ENCODE assay signal across 22 cellular contexts in the genomic region with DNA sequence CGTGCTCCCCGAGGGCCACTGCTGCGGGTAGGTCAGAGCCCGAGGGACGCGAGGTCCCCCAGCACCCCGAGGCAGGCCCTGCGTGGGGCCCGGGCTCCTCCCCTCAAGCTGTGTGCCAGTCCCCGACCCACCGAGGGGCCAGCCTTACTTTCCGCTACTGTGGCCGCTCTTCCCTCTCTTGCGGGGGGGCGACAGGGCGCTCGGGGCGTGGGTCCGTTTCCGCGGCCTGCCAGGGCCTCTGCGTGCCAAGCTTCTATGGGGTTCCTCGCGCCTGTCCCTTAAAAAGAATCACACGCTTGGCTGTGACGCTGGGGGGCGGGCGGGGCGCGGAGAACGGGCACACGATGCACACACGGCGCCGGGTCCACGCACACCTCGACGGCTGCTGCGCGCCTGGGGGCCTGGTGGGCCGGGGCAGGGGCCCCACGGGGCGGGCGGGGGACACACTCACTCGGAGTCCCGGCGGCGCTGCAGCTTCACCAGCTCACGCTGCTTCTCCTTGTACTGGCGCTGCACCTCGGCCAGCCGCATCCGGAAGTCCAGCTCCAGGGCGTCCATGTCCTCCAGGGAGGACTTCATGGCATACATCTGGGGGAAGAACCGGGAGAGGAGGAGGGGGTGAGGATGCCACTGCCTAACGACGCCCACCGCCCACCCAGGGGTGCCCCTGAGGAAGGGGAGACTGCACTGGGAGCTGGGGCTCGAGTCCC.
DNase-seq lines count a peak whose midpoint lies in the region; ATAC-seq, FAIRE-seq and TF ChIP-seq lines count a peak whose summit lies in the region.
"Had no signal": no experiment of that assay in that cellular context is flagged by ENCODE, and none has a peak within 500 bp of the region (broad histone marks: within the 10 kb centered on the region; RNA-seq: fewer than 3 reads in every experiment).

No MANE protein-coding gene starts in this region.

- in situ Hi-C loops in HepG2 (cut with HindIII; ENCODE audit: extremely low pct_ligation_motif_present, low pct_unique_long_range_greater_than_20kb), result no loop called here

- no peak for DNase-seq in stimulated activated naive CD8-positive, alpha-beta T cell treated with anti-CD3 and anti-CD28 coated beads, Interleukin-15, amount 100 ng/mL, for 72 hours
- no peak for DNase-seq in stimulated activated naive CD8-positive, alpha-beta T cell treated with anti-CD3 and anti-CD28 coated beads, Interleukin-15, Interleukin-2, amounts not matched to agents 100 U/mL and 50 U/mL, for 24 hours
- DNase-seq in endodermal cell, result peak; percentile 37
- no peak for DNase-seq in HepG2 (ENCODE audit: low spot score)
- DNase-seq in sigmoid colon, result no peak
- no peak for DNase-seq in effector CD8-positive, alpha-beta T cell (lab: John Stamatoyannopoulos, UW)
- no peak for DNase-seq in AG08396 (ENCODE audit: low spot score)
- DNase-seq in HuH-7.5 (ENCODE audit: low spot score), result no peak
- DNase-seq: BE2C; Caco-2; CD4-positive, alpha-beta T cell; DMS153; DMS79; GDM1; HFFc6; IMR-90 had no signal

- H3K9me3 ChIP-seq in endodermal cell (ENCODE audit: control insufficient read depth, low read length) (no peaks in the 10 kb centered on the region), HepG2 (ENCODE audit: low read length) (no peaks in the 10 kb centered on the region), sigmoid colon (no peaks in the 10 kb centered on the region)
- H3K9me3 ChIP-seq: BE2C, Caco-2 had no signal

- no peak overlapping the region for H3K9ac ChIP-seq in endodermal cell (ENCODE audit: extremely low read depth, low read length, poor library complexity, severe bottlenecking)
- H3K9ac ChIP-seq in HepG2 (ENCODE audit: insufficient read depth, low read depth, low read length), result no peak overlapping the region

- H3K4me3 ChIP-seq in endodermal cell (ENCODE audit: low read length) (no peak overlapping the region), HepG2 (replicated peaks in 1 of 3; ENCODE audit: insufficient read depth in 1 of 3, low read depth in 2 of 3, low read length in 3 of 3) (no peak overlapping the region), sigmoid colon (no peak overlapping the region)
- H3K4me3 ChIP-seq: GM23338, K562 had no signal

- TF ChIP-seq POLR2A in HepG2 (IDR thresholded peaks at IDR 0.05; ENCODE audit: insufficient read depth in 1 of 2, low read depth in 2 of 2, low read length in 2 of 2) (no peak), sigmoid colon (IDR thresholded peaks at IDR 0.05) (no peak)

- no peak for TF ChIP-seq RAD21 in HepG2 (CRISPR knock-in tag; IDR thresholded peaks at IDR 0.05)

- CTCF ChIA-PET in HepG2 (lab: Yijun Ruan, JAX; ENCODE audit: low intra/inter-chr PET ratio, low total read pairs), result no interaction called here

- intact Hi-C loops in HepG2 (cut with micrococcal nuclease; ENCODE audit: unreplicated experiment) (no loop called here), sigmoid colon (cut with DNase I) (no loop called here)

- TF ChIP-seq EP300 in HepG2 (IDR thresholded peaks at IDR 0.05; ENCODE audit: low read depth in 2 of 2, low read length in 2 of 2) (no peak), HepG2 (CRISPR knock-in tag; IDR thresholded peaks at IDR 0.05; ENCODE audit: borderline replicate concordance) (no peak), sigmoid colon (IDR thresholded peaks at IDR 0.05) (no peak)

- H2AFZ ChIP-seq in HepG2 (ENCODE audit: low read length), result no peak overlapping the region
- H2AFZ ChIP-seq: GM23338 had no signal

- peaks cover 33% of the 10 kb centered on the region for H4K20me1 ChIP-seq in HepG2 (ENCODE audit: insufficient read depth, low read length)

- no peak overlapping the region for H3K27ac ChIP-seq in endodermal cell (ENCODE audit: low read depth, low read length)
- H3K27ac ChIP-seq in HepG2 (ENCODE audit: extremely low read length, insufficient read depth, low read length), result no peak overlapping the region
- peak overlapping the region in 3 of 4 donors; percentile 74 to 85 (median 82) for H3K27ac ChIP-seq in sigmoid colon
- H3K27ac ChIP-seq: C4-2B had no signal

- H3K27me3 ChIP-seq in endodermal cell (ENCODE audit: control insufficient read depth, insufficient read depth, low read length, poor library complexity, severe bottlenecking) (no peaks in the 10 kb centered on the region), HepG2 (ENCODE audit: control insufficient read depth in 1 of 2, insufficient read depth in 2 of 2, low read length in 2 of 2) (no peaks in the 10 kb centered on the region), sigmoid colon (no peaks in the 10 kb centered on the region)
- H3K27me3 ChIP-seq: BE2C had no signal

- no peak overlapping the region for H3K4me2 ChIP-seq in HepG2 (ENCODE audit: low read depth, low read length)
- H3K4me2 ChIP-seq: GM23338 had no signal

- H3K36me3 ChIP-seq in endodermal cell (ENCODE audit: control insufficient read depth, insufficient read depth, low read length) (peaks cover 83% of the 10 kb centered on the region), HepG2 (replicated peaks in 1 of 2; ENCODE audit: control insufficient read depth in 1 of 2, insufficient read depth in 2 of 2, low read length in 2 of 2) (peaks cover 55 to 87% of the 10 kb centered on the region in 2 experiments), sigmoid colon (peaks cover 26 to 71% (median 48%) of the 10 kb centered on the region in 4 donors)

- FAIRE-seq in HepG2 (lab: Jason Lieb, UNC), result no peak
- FAIRE-seq: GM12892, H54, K562 had no signal

- peaks cover 62% of the 10 kb centered on the region for H3K36me3 Mint-ChIP-seq in endodermal cell (ENCODE audit: low read depth)

- POLR2A ChIA-PET in HepG2 (lab: Yijun Ruan, JAX), result no interaction called here

- WGBS in endodermal cell (ENCODE audit: insufficient coverage in 1 of 2, insufficient read length in 1 of 2), 2 experiments, result 97 to 98% methylated on average over 39 to 59 of the region's 59 CpGs
- WGBS in HepG2 (ENCODE audit: low lambda C conversion rate), result 97% methylated on average over 30 of the region's 59 CpGs
- 93 to 95% methylated on average over 59 of the region's 59 CpGs for WGBS in sigmoid colon, 2 donors

- peak; percentile 30 for ATAC-seq in stimulated activated naive CD8-positive, alpha-beta T cell treated with anti-CD3 and anti-CD28 coated beads, Interleukin-15, amount 100 ng/mL, for 72 hours
- ATAC-seq in stimulated activated naive CD8-positive, alpha-beta T cell treated with anti-CD3 and anti-CD28 coated beads, Interleukin-15, Interleukin-2, amounts not matched to agents 100 U/mL and 50 U/mL, for 24 hours, result no peak
- no peak for ATAC-seq in HepG2
- ATAC-seq: GM23338, HCT116, K562 had no signal

- H3K4me1 Mint-ChIP-seq in stimulated activated naive CD8-positive, alpha-beta T cell treated with anti-CD3 and anti-CD28 coated beads, Interleukin-15, amount 100 ng/mL, for 72 hours, result peaks cover 30% of the 10 kb centered on the region
- no peaks in the 10 kb centered on the region for H3K4me1 Mint-ChIP-seq in endodermal cell

- no peaks in the 10 kb centered on the region for H3K9me3 Mint-ChIP-seq in stimulated activated naive CD8-positive, alpha-beta T cell treated with anti-CD3 and anti-CD28 coated beads, Interleukin-15, amount 100 ng/mL, for 72 hours
- no peaks in the 10 kb centered on the region for H3K9me3 Mint-ChIP-seq in endodermal cell
- H3K9me3 Mint-ChIP-seq: CD4-positive, alpha-beta T cell; GM23338; HFFc6 had no signal

- TF ChIP-seq CTCF in endodermal cell (conservative IDR thresholded peaks at IDR 0.05) (no peak), HepG2 (CRISPR knock-in tag; IDR thresholded peaks at IDR 0.05) (no peak), sigmoid colon (IDR thresholded peaks at IDR 0.05) (no peak)

- no TSS peak for BruUV-seq in HepG2 (replicated peaks; lab: Mats Ljungman, UMichigan)

- H3K79me2 ChIP-seq in HepG2 (ENCODE audit: insufficient read depth, low read length), result peaks cover 6% of the 10 kb centered on the region

- H3K27ac Mint-ChIP-seq in stimulated activated naive CD8-positive, alpha-beta T cell treated with anti-CD3 and anti-CD28 coated beads, Interleukin-15, amount 100 ng/mL, for 72 hours, result no peak overlapping the region
- H3K27ac Mint-ChIP-seq in endodermal cell, result no peak overlapping the region
- H3K27ac Mint-ChIP-seq: CD4-positive, alpha-beta T cell; GM23338; HFFc6 had no signal

- H3K4me1 ChIP-seq in endodermal cell (ENCODE audit: control insufficient read depth, insufficient read depth, low read length) (no peaks in the 10 kb centered on the region), HepG2 (ENCODE audit: insufficient read depth, low read length) (no peaks in the 10 kb centered on the region), sigmoid colon (peaks cover 0 to 85% (median 76%) of the 10 kb centered on the region in 4 donors)
- H3K4me1 ChIP-seq: BE2C, Caco-2 had no signal

- no peaks in the 10 kb centered on the region for H3K27me3 Mint-ChIP-seq in stimulated activated naive CD8-positive, alpha-beta T cell treated with anti-CD3 and anti-CD28 coated beads, Interleukin-15, amount 100 ng/mL, for 72 hours
- no peaks in the 10 kb centered on the region for H3K27me3 Mint-ChIP-seq in endodermal cell (ENCODE audit: insufficient read depth)
- H3K27me3 Mint-ChIP-seq: CD4-positive, alpha-beta T cell had no signal

- no peak overlapping the region for H3K4me3 Mint-ChIP-seq in stimulated activated naive CD8-positive, alpha-beta T cell treated with anti-CD3 and anti-CD28 coated beads, Interleukin-15, amount 100 ng/mL, for 72 hours
- no peak overlapping the region for H3K4me3 Mint-ChIP-seq in endodermal cell
- H3K4me3 Mint-ChIP-seq: CD4-positive, alpha-beta T cell; GM23338; HFFc6 had no signal

TF ChIP-seq in HepG2, 621 proteins besides CTCF, POLR2A, EP300 and RAD21 (continues in another document):
- no peak for TF ChIP-seq NBN (conservative IDR thresholded peaks at IDR 0.05)
- peak; percentile 63 for TF ChIP-seq AGO2 (optimal IDR thresholded peaks at IDR 0.05; ENCODE audit: low read depth, low read length)
- no peak for TF ChIP-seq BRF2 (CRISPR knock-in tag; IDR thresholded peaks at IDR 0.05)
- no peak for TF ChIP-seq SETDB1 (CRISPR knock-in tag; IDR thresholded peaks at IDR 0.05; ENCODE audit: borderline replicate concordance)
- TF ChIP-seq ARNTL (CRISPR knock-in tag; IDR thresholded peaks at IDR 0.05), result no peak
- no peak for TF ChIP-seq ZFP82 (CRISPR knock-in tag; IDR thresholded peaks at IDR 0.05; ENCODE audit: borderline replicate concordance)
- TF ChIP-seq TGIF2 (CRISPR knock-in tag; IDR thresholded peaks at IDR 0.05), result no peak
- TF ChIP-seq ATF1 (CRISPR knock-in tag; IDR thresholded peaks at IDR 0.05), result no peak
- TF ChIP-seq RBFOX2 (IDR thresholded peaks at IDR 0.05; ENCODE audit: low read depth, low read length), result 0 out of 2 replicates have a peak, but pooled peaks have one; percentile 38
- no peak for TF ChIP-seq RXRA (CRISPR knock-in tag; IDR thresholded peaks at IDR 0.05)

Comparison
In these comparisons a context has a peak if more than half of its experiments do, and no peak if none do; other contexts are left out.
1. H3K27ac ChIP-seq: peak in sigmoid colon (3 of 4); none in endodermal cell (single experiment) and HepG2 (single experiment).